ENCODE assay signal across 30 cellular contexts in the genomic region with DNA sequence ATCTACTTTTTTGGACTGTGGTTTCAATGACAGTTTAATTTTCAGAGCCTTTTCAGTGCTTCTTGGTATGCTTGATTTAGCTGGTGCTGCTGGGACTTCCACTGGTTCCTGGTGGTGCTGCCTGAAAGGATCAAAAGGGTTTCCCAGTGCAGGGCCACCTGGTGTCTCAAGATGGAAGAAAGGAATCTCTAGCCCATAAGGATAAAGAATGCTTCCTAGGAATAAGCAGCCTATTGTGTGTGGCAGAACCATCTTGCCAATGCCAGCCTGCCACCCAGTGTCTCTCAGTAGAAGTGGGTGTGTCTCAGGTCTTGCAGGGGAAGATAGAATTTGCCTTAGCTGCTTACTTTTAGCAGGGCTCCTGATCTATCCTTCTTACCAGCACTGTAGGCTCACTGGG. TPM values are rescaled to one million over a fixed set of nuclear protein-coding genes. Genes with fewer than 3 reads are reported as not detected.
DNase-seq lines count a peak whose midpoint lies in the region; ATAC-seq and TF ChIP-seq lines count a peak whose summit lies in the region.
"Had no signal": no experiment of that assay in that cellular context is flagged by ENCODE, and none has a peak within 500 bp of the region (broad histone marks: within the 10 kb centered on the region; RNA-seq: fewer than 3 reads in every experiment).

No MANE protein-coding gene starts in this region.

- DNase-seq in left ventricle myocardium inferior (no peak), Right ventricle myocardium inferior (ENCODE audit: missing footprints) (no peak), WTC11 (ENCODE audit: low spot score) (no peak), kidney tubule cell (ENCODE audit: low spot score) (peak; percentile 22), pons (ENCODE audit: low spot score) (no peak), NCI-H2171 (lab: John Stamatoyannopoulos, UW) (no peak)
- DNase-seq: activated CD4-positive, alpha-beta memory T cell treated with anti-CD3 and anti-CD28 coated beads, Interleukin-2, amount 10 ng/mL, durations not matched to agents 7 days and 5 days; activated CD4-positive, CD25-positive, alpha-beta regulatory T cell treated with anti-CD3 and anti-CD28 coated beads, Interleukin-2, amount 50 U/mL, for 72 hours; activated CD8-positive, alpha-beta memory T cell treated with anti-CD3 and anti-CD28 coated beads, Interleukin-2, amount 50 U/mL, for 4 hours; activated naive CD4-positive, alpha-beta T cell treated with anti-CD3 and anti-CD28 coated beads, Interleukin-2, amount 10 ng/mL, durations not matched to agents 7 days and 5 days; body of pancreas; CD4-positive, alpha-beta T cell; GOT3; hippocampal formation; immature natural killer cell; mesenchymal stem cell; OCI-M1; posterior cingulate gyrus; right cardiac atrium; spleen; stimulated activated CD4-positive, alpha-beta T cell treated with anti-CD3 and anti-CD28 coated beads, Interleukin-2, amount 100 ng/mL, for 24 hours; T-helper 17 cell had no signal

- TF ChIP-seq CTCF in left ventricle myocardium inferior (IDR thresholded peaks at IDR 0.05; ENCODE audit: borderline replicate concordance): peak; percentile 27
- no peak for TF ChIP-seq CTCF in WTC11 (IDR thresholded peaks at IDR 0.05)

- peaks cover 4% of the 10 kb centered on the region for H3K4me1 Mint-ChIP-seq in WTC11
- H3K4me1 Mint-ChIP-seq: activated CD4-positive, alpha-beta memory T cell treated with anti-CD3 and anti-CD28 coated beads, Interleukin-2, amount 10 ng/mL, durations not matched to agents 7 days and 5 days; activated naive CD4-positive, alpha-beta T cell treated with anti-CD3 and anti-CD28 coated beads, Interleukin-2, amount 10 ng/mL, durations not matched to agents 7 days and 5 days; immature natural killer cell; T-helper 17 cell had no signal

- H3K9me3 Mint-ChIP-seq in WTC11: no peaks in the 10 kb centered on the region
- H3K9me3 Mint-ChIP-seq: activated CD4-positive, alpha-beta memory T cell treated with anti-CD3 and anti-CD28 coated beads, Interleukin-2, amount 10 ng/mL, durations not matched to agents 7 days and 5 days; activated naive CD4-positive, alpha-beta T cell treated with anti-CD3 and anti-CD28 coated beads, Interleukin-2, amount 10 ng/mL, durations not matched to agents 7 days and 5 days; activated T-helper 1 cell treated with anti-CD3 and anti-CD28 coated beads, Interleukin-12 subunit alpha, Interleukin-12 subunit beta, Interleukin-2, Interleukin-4 antibody, amounts not matched to agents 30 ng/mL and 10 ng/mL and 1 ng/mL, durations not matched to agents 14 hours and 24 hours and 36 hours; CD4-positive, alpha-beta T cell; stimulated activated naive CD8-positive, alpha-beta T cell treated with anti-CD3 and anti-CD28 coated beads, Interleukin-15, Interleukin-2, amounts not matched to agents 100 ng/mL and 50 ng/mL, for 24 hours had no signal

- H3K36me3 Mint-ChIP-seq in WTC11: no peaks in the 10 kb centered on the region
- H3K36me3 Mint-ChIP-seq: activated naive CD4-positive, alpha-beta T cell treated with anti-CD3 and anti-CD28 coated beads, Interleukin-2, amount 10 ng/mL, durations not matched to agents 7 days and 5 days; immature natural killer cell had no signal

- H3K27me3 Mint-ChIP-seq in WTC11 (ENCODE audit: low read depth): peaks cover 7% of the 10 kb centered on the region
- H3K27me3 Mint-ChIP-seq: activated naive CD4-positive, alpha-beta T cell treated with anti-CD3 and anti-CD28 coated beads, Interleukin-2, amount 10 ng/mL, durations not matched to agents 7 days and 5 days had no signal

- no peak overlapping the region for H3K4me3 ChIP-seq in left ventricle myocardium inferior
- H3K4me3 ChIP-seq: A549, body of pancreas, spleen, thoracic aorta had no signal

- H3K9me3 ChIP-seq in left ventricle myocardium inferior (replicated peaks): no peaks in the 10 kb centered on the region
- H3K9me3 ChIP-seq: A549, body of pancreas, thoracic aorta had no signal

- intact Hi-C loops in left ventricle myocardium inferior (cut with micrococcal nuclease) (loop anchor here (5.0 kb wide), 1 partner anchor 64 kb away; no protein-coding TSS in a partner anchor), Right ventricle myocardium inferior (cut with DNase I) (no loop called here)

- no peaks in the 10 kb centered on the region for H3K4me1 ChIP-seq in left ventricle myocardium inferior
- H3K4me1 ChIP-seq: A549, body of pancreas, spleen had no signal

- H3K36me3 ChIP-seq in left ventricle myocardium inferior: no peaks in the 10 kb centered on the region
- H3K36me3 ChIP-seq: spleen, thoracic aorta had no signal

- H3K4me3 Mint-ChIP-seq in WTC11: no peak overlapping the region
- H3K4me3 Mint-ChIP-seq: activated CD4-positive, alpha-beta memory T cell treated with anti-CD3 and anti-CD28 coated beads, Interleukin-2, amount 10 ng/mL, durations not matched to agents 7 days and 5 days; activated naive CD4-positive, alpha-beta T cell treated with anti-CD3 and anti-CD28 coated beads, Interleukin-2, amount 10 ng/mL, durations not matched to agents 7 days and 5 days; activated T-helper 1 cell treated with anti-CD3 and anti-CD28 coated beads, Interleukin-12 subunit alpha, Interleukin-12 subunit beta, Interleukin-2, Interleukin-4 antibody, amounts not matched to agents 30 ng/mL and 10 ng/mL and 1 ng/mL, durations not matched to agents 14 hours and 24 hours and 36 hours; CD4-positive, alpha-beta T cell; immature natural killer cell; stimulated activated naive CD8-positive, alpha-beta T cell treated with anti-CD3 and anti-CD28 coated beads, Interleukin-15, Interleukin-2, amounts not matched to agents 100 ng/mL and 50 ng/mL, for 24 hours; T-helper 17 cell had no signal

- POLR2A ChIA-PET in WTC11 (lab: Charles Lee): no interaction called here

- ATAC-seq in Right ventricle myocardium inferior (no peak), WTC11 (peak; percentile 52), HG03442 (IDR thresholded peaks at IDR 0.05; ENCODE audit: unreplicated experiment) (no peak), GM21423 (IDR thresholded peaks at IDR 0.05; ENCODE audit: unreplicated experiment) (no peak)
- ATAC-seq: A549, body of pancreas, right cardiac atrium, SK-N-SH treated with all-trans-retinoic acid at 6 μM for 48 hours, T-helper 17 cell had no signal

- H3K27ac ChIP-seq in left ventricle myocardium inferior (replicated peaks): no peak overlapping the region
- H3K27ac ChIP-seq: A549, body of pancreas, spleen, thoracic aorta had no signal

- CTCF ChIA-PET in WTC11 (lab: Charles Lee): interaction anchor here (1.2 kb wide), 1 partner anchor 63 kb away, joined by 4 read pairs; no protein-coding TSS in a partner anchor

- H3K27me3 ChIP-seq in left ventricle myocardium inferior (ENCODE audit: low read depth): no peaks in the 10 kb centered on the region
- H3K27me3 ChIP-seq: body of pancreas had no signal

- no peak overlapping the region for H3K27ac Mint-ChIP-seq in WTC11
- H3K27ac Mint-ChIP-seq: activated CD4-positive, alpha-beta memory T cell treated with anti-CD3 and anti-CD28 coated beads, Interleukin-2, amount 10 ng/mL, durations not matched to agents 7 days and 5 days; activated naive CD4-positive, alpha-beta T cell treated with anti-CD3 and anti-CD28 coated beads, Interleukin-2, amount 10 ng/mL, durations not matched to agents 7 days and 5 days; activated T-helper 1 cell treated with anti-CD3 and anti-CD28 coated beads, Interleukin-12 subunit alpha, Interleukin-12 subunit beta, Interleukin-2, Interleukin-4 antibody, amounts not matched to agents 30 ng/mL and 10 ng/mL and 1 ng/mL, durations not matched to agents 14 hours and 24 hours and 36 hours; CD4-positive, alpha-beta T cell; immature natural killer cell; stimulated activated naive CD8-positive, alpha-beta T cell treated with anti-CD3 and anti-CD28 coated beads, Interleukin-15, Interleukin-2, amounts not matched to agents 100 ng/mL and 50 ng/mL, for 24 hours; T-helper 17 cell had no signal

TF ChIP-seq in WTC11, 78 proteins besides CTCF, POLR2A, EP300 and RAD21:
- TF ChIP-seq, protein P1, sequence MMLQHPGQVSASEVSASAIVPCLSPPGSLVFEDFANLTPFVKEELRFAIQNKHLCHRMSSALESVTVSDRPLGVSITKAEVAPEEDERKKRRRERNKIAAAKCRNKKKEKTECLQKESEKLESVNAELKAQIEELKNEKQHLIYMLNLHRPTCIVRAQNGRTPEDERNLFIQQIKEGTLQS (CRISPR knock-in tag; conservative IDR thresholded peaks at IDR 0.05): no peak
- TF ChIP-seq, protein P2, sequence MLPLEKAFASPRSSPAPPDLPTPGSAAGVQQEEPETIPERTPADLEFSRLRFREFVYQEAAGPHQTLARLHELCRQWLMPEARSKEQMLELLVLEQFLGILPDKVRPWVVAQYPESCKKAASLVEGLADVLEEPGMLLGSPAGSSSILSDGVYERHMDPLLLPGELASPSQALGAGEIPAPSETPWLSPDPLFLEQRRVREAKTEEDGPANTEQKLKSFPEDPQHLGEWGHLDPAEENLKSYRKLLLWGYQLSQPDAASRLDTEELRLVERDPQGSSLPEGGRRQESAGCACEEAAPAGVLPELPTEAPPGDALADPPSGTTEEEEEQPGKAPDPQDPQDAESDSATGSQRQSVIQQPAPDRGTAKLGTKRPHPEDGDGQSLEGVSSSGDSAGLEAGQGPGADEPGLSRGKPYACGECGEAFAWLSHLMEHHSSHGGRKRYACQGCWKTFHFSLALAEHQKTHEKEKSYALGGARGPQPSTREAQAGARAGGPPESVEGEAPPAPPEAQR (CRISPR knock-in tag; IDR thresholded peaks at IDR 0.05): no peak
- TF ChIP-seq ZNF232 (CRISPR knock-in tag; IDR thresholded peaks at IDR 0.05): no peak

RNA-seq across cellular contexts. Expression of a gene that starts 15.0 kb away (rescaled TPM):
- total RNA-seq in left ventricle myocardium inferior (23.6 TPM), Right ventricle myocardium inferior (19.1 TPM), WTC11 (2021) (0.57 to 0.78 TPM (median 0.77 TPM) in 3 replicates)
- total RNA-seq: activated CD4-positive, alpha-beta memory T cell treated with anti-CD3 and anti-CD28 coated beads, Interleukin-2, amount 10 ng/mL, durations not matched to agents 7 days and 5 days; NCI-H460 had no signal

Comparison
In these comparisons a context has a peak if more than half of its experiments do, and no peak if none do; other contexts are left out.
1. RNA of a gene that starts 15.0 kb away (total RNA-seq): 23.6 TPM in left ventricle myocardium inferior (single experiment) and 19.1 TPM in Right ventricle myocardium inferior (single experiment); 0.57 to 0.78 TPM in WTC11; every median in the first group is over 10 times any median in the second.